Comparison of ENCODE assay signal across 1 cellular context in genomic region chrX:154123241-154124219, GRCh38.
TF ChIP-seq lines count a peak whose summit lies in the region.

No MANE protein-coding gene starts in this region.

TF ChIP-seq in HepG2, 621 proteins besides CTCF, POLR2A, EP300 and RAD21 (continued from another document):
- peak; percentile 18; the same call in 1 of the 2 replicates for TF ChIP-seq ZNF687 (CRISPR knock-in tag; IDR thresholded peaks at IDR 0.05)
